Comparison of ENCODE assay signal across 8 cellular contexts in genomic region chr10:50625663-50626062, GRCh38. TPM values are rescaled to one million over a fixed set of nuclear protein-coding genes. Genes with fewer than 3 reads are reported as not detected.
DNase-seq lines count a peak whose midpoint lies in the region; ATAC-seq lines count a peak whose summit lies in the region.

No MANE protein-coding gene starts in this region.

- intact Hi-C loops in sciatic nerve (cut with DNase I) = no loop called here

- ATAC-seq in HG03139 (IDR thresholded peaks at IDR 0.05; ENCODE audit: unreplicated experiment) = no peak
- ATAC-seq in HG02610 (IDR thresholded peaks at IDR 0.05; ENCODE audit: unreplicated experiment) = no peak
- ATAC-seq in sciatic nerve = no peak

- DNase-seq in EL (peak; percentile 7), NAMALWA (ENCODE audit: low spot score) (peak; percentile 45), cerebellar cortex (ENCODE audit: low spot score) (peak; percentile 42), midbrain (lab: John Stamatoyannopoulos, UW) (peak; percentile 67), sciatic nerve (ENCODE audit: low spot score) (no peak), NCI-H1105 treated with DMSO at 0.1 percent for 48 hours (lab: John Stamatoyannopoulos, UW) (no peak)

RNA-seq across cellular contexts. Expression of gene SGMS1, which starts 1.9 kb away (rescaled TPM):
- 54.7 TPM for total RNA-seq in sciatic nerve

Comparison
In these comparisons a context has a peak if more than half of its experiments do, and no peak if none do; other contexts are left out.
1. DNase-seq: peak in EL (single experiment), NAMALWA (single experiment), cerebellar cortex (single experiment) and midbrain (single experiment); none in sciatic nerve (single experiment) and NCI-H1105 treated with DMSO at 0.1 percent for 48 hours (single experiment).